ENCODE assay signal across 19 cellular contexts in the genomic region with DNA sequence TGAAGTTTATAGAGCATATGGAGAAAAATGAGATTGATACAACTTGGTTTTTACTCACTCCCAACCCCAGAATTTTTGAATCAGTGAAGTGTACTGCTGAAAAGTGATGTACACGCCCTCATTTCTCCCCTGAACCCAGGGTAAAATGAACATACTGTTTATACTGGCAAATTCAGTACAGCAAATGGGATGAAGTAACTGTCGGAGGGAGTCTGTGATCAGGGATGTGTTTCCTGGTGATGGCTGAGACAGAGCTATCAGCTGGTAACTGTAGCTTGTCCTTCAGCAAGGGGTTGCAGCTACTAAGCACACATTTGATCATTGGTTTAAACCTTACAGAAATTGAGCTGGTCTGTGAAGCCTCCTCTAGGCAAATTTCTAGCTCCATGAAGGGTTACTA.
DNase-seq lines count a peak whose midpoint lies in the region; FAIRE-seq and TF ChIP-seq lines count a peak whose summit lies in the region.
"Had no signal": no experiment of that assay in that cellular context is flagged by ENCODE, and none has a peak within 500 bp of the region (broad histone marks: within the 10 kb centered on the region; RNA-seq: fewer than 3 reads in every experiment).

No MANE protein-coding gene starts in this region.

- H3K27me3 ChIP-seq in left ventricle myocardium inferior (ENCODE audit: low read depth) = no peaks in the 10 kb centered on the region

- TF ChIP-seq POLR2A in H54 (IDR thresholded peaks at IDR 0.05; ENCODE audit: low read depth, low read length) = no peak

- H3K27ac ChIP-seq in left ventricle myocardium inferior (replicated peaks) = peak overlapping the region; percentile 21
- H3K27ac ChIP-seq: C4-2B, HL-60 had no signal

- H3K4me3 ChIP-seq in left ventricle myocardium inferior (no peak overlapping the region), choroid plexus epithelial cell (ENCODE audit: low read depth, low read length) (no peak overlapping the region)
- H3K4me3 ChIP-seq: GM23338 had no signal

- TF ChIP-seq CTCF in left ventricle myocardium inferior (IDR thresholded peaks at IDR 0.05; ENCODE audit: borderline replicate concordance) (no peak), choroid plexus epithelial cell (conservative IDR thresholded peaks at IDR 0.05; ENCODE audit: low read depth, low read length) (no peak)

- intact Hi-C loops in left ventricle myocardium inferior (cut with micrococcal nuclease) = no loop called here
- intact Hi-C loops in cardiac septum (cut with DNase I) = loop anchor here (5.0 kb wide), 2 partner anchors 191 to 486 kb away; a partner anchor contains a TSS

- FAIRE-seq in H54 (lab: Jason Lieb, UNC) (peak; percentile 11), urothelium cell line (lab: Jason Lieb, UNC) (peak; percentile 9)
- FAIRE-seq: A204.1, GM12892, GM18507 had no signal

- H3K9me3 ChIP-seq in left ventricle myocardium inferior (replicated peaks) = no peaks in the 10 kb centered on the region

- peaks cover 88% of the 10 kb centered on the region for H3K4me1 ChIP-seq in left ventricle myocardium inferior

- H3K36me3 ChIP-seq in left ventricle myocardium inferior = no peaks in the 10 kb centered on the region

- DNase-seq in left ventricle myocardium inferior = no peak
- DNase-seq in cardiac septum (ENCODE audit: low spot score) = no peak
- DNase-seq in H54 (ENCODE audit: insufficient read length, low spot score) = no peak
- peak; percentile 58 for DNase-seq in choroid plexus epithelial cell (ENCODE audit: low read depth)
- DNase-seq in urothelium cell line (ENCODE audit: low spot score) = no peak
- no peak for DNase-seq in cerebellum (ENCODE audit: low spot score)
- no peak for DNase-seq in H4 (ENCODE audit: low spot score)
- DNase-seq: AML-193; CD4-positive, alpha-beta T cell; DMS153; DMS79; GDM1; H9 had no signal
